In genomic region chr1:234309598-234310459, GRCh38 we compare ENCODE assay signal across 8 cellular contexts.
A peak's percentile ranks its signal among the peaks of the same experiment; 100 is the strongest.
DNase-seq lines count a peak whose midpoint lies in the region; TF ChIP-seq lines count a peak whose summit lies in the region.

No MANE protein-coding gene starts in this region.

- H4K8ac ChIP-seq in H9 (replicated peaks; ENCODE audit: insufficient read length, low read depth, low read length): no peak overlapping the region

- TF ChIP-seq CTCF in H9 (conservative IDR thresholded peaks at IDR 0.05): peak; percentile 96

- no peaks in the 10 kb centered on the region for H3K23me2 ChIP-seq in H9 (ENCODE audit: insufficient read length, low read depth, low read length, poor library complexity, severe bottlenecking)

- no peak overlapping the region for H3K56ac ChIP-seq in H9 (ENCODE audit: insufficient read length, low read depth, low read length)

- no peak overlapping the region for H3K18ac ChIP-seq in H9 (ENCODE audit: insufficient read length, low read depth, low read length)

- H4K91ac ChIP-seq in H9 (ENCODE audit: insufficient read length, low read depth, low read length): no peak overlapping the region

- no peak overlapping the region for H3K4me2 ChIP-seq in H9 (ENCODE audit: insufficient read depth, insufficient read length, low read length)

- intact Hi-C loops in posterior cingulate gyrus (cut with DNase I): loop anchor here (1.0 to 5.0 kb wide), 3 partner anchors 98 to 198 kb away; no protein-coding TSS in a partner anchor

- no CpG with 5 or more reads among the region's 26 CpGs for WGBS in H9 (ENCODE audit: extremely low coverage, insufficient read length, low lambda C conversion rate)

- H3K9ac ChIP-seq in ES-I3 (ENCODE audit: low read depth, low read length) (peak overlapping the region; percentile 4; the same call in 1 of the 2 replicates), H9 (ENCODE audit: extremely low read depth, insufficient read length, low read length) (no peak overlapping the region)

- H3K27ac Mint-ChIP-seq in H9: peak overlapping the region in 1 of 3 experiments; percentile 10; a peak in 1 of 7 replicates

- no peaks in the 10 kb centered on the region for H3K36me3 ChIP-seq in ES-I3 (ENCODE audit: insufficient read depth, low read length)

- H3K9me3 Mint-ChIP-seq in H9: no peaks in the 10 kb centered on the region

- peaks cover 15 to 17% of the 10 kb centered on the region in 2 experiments for H3K4me1 Mint-ChIP-seq in H9

- H4K5ac ChIP-seq in H9 (ENCODE audit: insufficient read length, low read depth, low read length): no peak overlapping the region

- no peaks in the 10 kb centered on the region for H4K20me1 ChIP-seq in H9 (ENCODE audit: control insufficient read depth, insufficient read depth, insufficient read length)

- no peaks in the 10 kb centered on the region for H3K9me3 ChIP-seq in ES-I3 (ENCODE audit: control insufficient read depth, insufficient read depth, low read length)
- no peaks in the 10 kb centered on the region for H3K9me3 ChIP-seq in H9 (ENCODE audit: control insufficient read depth, low read depth, low read length)

- no peak overlapping the region for H2AFZ ChIP-seq in H9 (ENCODE audit: low read length)

- no peak overlapping the region for H2BK20ac ChIP-seq in H9 (ENCODE audit: low read depth, low read length, poor library complexity, severe bottlenecking)

- H3K4ac ChIP-seq in H9 (ENCODE audit: low read depth, low read length): no peak overlapping the region

- DNase-seq in H9: peak; percentile 79
- peak; percentile 71 for DNase-seq in M059J (ENCODE audit: low read depth)
- peak; percentile 83 to 88 for DNase-seq in SHP77 (lab: John Stamatoyannopoulos, UW)
- peak; percentile 88 for DNase-seq in activated effector memory CD4-positive, alpha-beta T cell treated with anti-CD3 and anti-CD28 coated beads, Interleukin-2, amount 50 U/mL, for 16 hours
- peak; percentile 35 for DNase-seq in globus pallidus (ENCODE audit: low spot score)
- DNase-seq in posterior cingulate gyrus: peak in 7 of 10 donors; percentile 49 to 91 (median 60)
- peak; percentile 60 for DNase-seq in ureter (ENCODE audit: low spot score)

- H3T11ph ChIP-seq in H9 (ENCODE audit: low read length): no peak overlapping the region

- H3K14ac ChIP-seq in H9 (ENCODE audit: insufficient read depth, low read length): no peak overlapping the region

- H3K36me3 Mint-ChIP-seq in H9 (ENCODE audit: insufficient read depth in 1 of 3, low read depth in 3 of 3): no peaks in the 10 kb centered on the region; a peak in 2 of 7 replicates

- no peak overlapping the region for H2AK5ac ChIP-seq in H9 (ENCODE audit: insufficient read length, low read length)

- H3K27me3 ChIP-seq in H9 (ENCODE audit: insufficient read depth, low read length): no peaks in the 10 kb centered on the region

- H2BK120ac ChIP-seq in H9 (ENCODE audit: low read depth, low read length, poor library complexity, severe bottlenecking): no peak overlapping the region

- H3K4me3 Mint-ChIP-seq in H9: peak overlapping the region in 1 of 2 experiments; percentile 13; a peak in 1 of 5 replicates

- H2BK5ac ChIP-seq in H9 (ENCODE audit: insufficient read length, low read length): no peak overlapping the region

- no peaks in the 10 kb centered on the region for H3K79me2 ChIP-seq in H9 (ENCODE audit: insufficient read depth, low read length)

- no peaks in the 10 kb centered on the region for H3K79me1 ChIP-seq in H9 (ENCODE audit: insufficient read depth, low read depth, low read length, poor library complexity, severe bottlenecking)

- H3K27ac ChIP-seq in H9 (ENCODE audit: insufficient read length, low read depth, low read length): no peak overlapping the region

- H2BK15ac ChIP-seq in H9 (ENCODE audit: low read depth, low read length): no peak overlapping the region

- H2BK12ac ChIP-seq in H9 (ENCODE audit: insufficient read length, low read depth, low read length): no peak overlapping the region

- H3K23ac ChIP-seq in H9 (ENCODE audit: insufficient read length, low read depth, low read length): no peak overlapping the region

- H3K4me1 ChIP-seq in ES-I3 (ENCODE audit: insufficient read depth, low read length): peaks cover 18% of the 10 kb centered on the region; the same call in 1 of the 2 replicates
- no peaks in the 10 kb centered on the region for H3K4me1 ChIP-seq in H9 (ENCODE audit: insufficient read depth, low read length)

- H3K27me3 Mint-ChIP-seq in H9 (ENCODE audit: low read depth): peaks cover 7% of the 10 kb centered on the region

Comparison
In these comparisons a context has a peak if more than half of its experiments do, and no peak if none do; other contexts are left out.
1. DNase-seq: peak in every context shown above with its lines; median percentile 88 in activated effector memory CD4-positive, alpha-beta T cell treated with anti-CD3 and anti-CD28 coated beads, Interleukin-2, amount 50 U/mL, for 16 hours; 86 in SHP77; 79 in H9; 71 in M059J; 60 in posterior cingulate gyrus; 60 in ureter; 35 in globus pallidus.